Comparison of ENCODE assay signal across 8 cellular contexts in the genomic region with DNA sequence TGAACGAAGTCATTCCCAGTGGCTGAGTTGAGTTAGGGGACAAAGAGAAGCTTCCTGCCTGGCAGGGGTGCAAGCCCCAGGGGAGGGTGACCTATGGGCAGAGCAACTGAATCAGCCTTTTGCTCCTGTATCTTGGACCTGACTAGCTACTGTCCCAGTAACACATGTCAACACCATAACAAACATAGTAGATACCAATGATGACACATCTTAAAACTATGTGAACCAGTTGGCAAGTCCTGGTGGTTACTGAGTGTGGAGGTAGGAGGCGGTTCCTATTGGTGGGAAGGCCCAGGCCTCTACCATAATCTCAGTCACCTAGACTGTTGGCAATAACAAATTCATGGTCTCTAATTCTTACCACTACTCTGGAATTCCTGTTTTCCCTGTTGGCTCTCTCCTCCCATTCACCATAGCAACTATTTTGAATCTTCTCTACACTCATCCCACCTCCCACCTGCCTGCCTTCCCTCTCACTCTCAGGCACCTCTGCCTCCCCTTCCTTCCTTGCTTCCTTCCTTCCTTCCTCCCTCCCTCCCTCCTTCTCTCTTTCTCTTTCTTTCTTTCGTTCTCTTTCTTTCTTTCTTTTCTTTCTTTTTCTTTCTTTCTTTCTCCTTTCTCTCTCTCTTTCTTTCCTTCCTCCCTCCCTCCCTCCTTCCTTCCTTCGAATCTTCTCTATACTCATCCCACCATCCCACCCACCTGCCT. TPM values are rescaled to one million over a fixed set of nuclear protein-coding genes. Genes with fewer than 3 reads are reported as not detected.
A peak's percentile ranks its signal among the peaks of the same experiment; 100 is the strongest.
DNase-seq lines count a peak whose midpoint lies in the region; ATAC-seq and TF ChIP-seq lines count a peak whose summit lies in the region.

No MANE protein-coding gene starts in this region.

- peaks cover 1 to 5% (median 2%) of the 10 kb centered on the region in 3 donors for H3K27me3 Mint-ChIP-seq in CD14-positive monocyte (ENCODE audit: low read depth in 3 of 3)

- DNase-seq in stimulated activated CD4-positive, alpha-beta T cell treated with anti-CD3 and anti-CD28 coated beads, Interleukin-15, amount 100 ng/mL, for 24 hours = peak; percentile 30
- no peak for DNase-seq in stimulated activated CD4-positive, alpha-beta T cell treated with anti-CD3 and anti-CD28 coated beads, Interleukin-2, amount 100 ng/mL, for 48 hours
- DNase-seq in T1000 (lab: John Stamatoyannopoulos, UW) (peak; percentile 78), foreskin melanocyte (peak; percentile 54), stromal cell of bone marrow (ENCODE audit: low read depth) (peak; percentile 47), D341Med (ENCODE audit: low spot score) (no peak), CD14-positive monocyte (ENCODE audit: low spot score) (no peak)

- H3K36me3 Mint-ChIP-seq in CD14-positive monocyte = peaks cover 0 to under 1% of the 10 kb centered on the region in 2 donors

- intact Hi-C loops in CD14-positive monocyte (cut with micrococcal nuclease) = no loop called here

- no peak overlapping the region for H3K4me3 Mint-ChIP-seq in CD14-positive monocyte

- no peak for ATAC-seq in HG02588 (IDR thresholded peaks at IDR 0.05; ENCODE audit: unreplicated experiment)

- H3K4me1 Mint-ChIP-seq in CD14-positive monocyte = peaks cover 45% of the 10 kb centered on the region

- H3K9me3 Mint-ChIP-seq in CD14-positive monocyte = peaks cover 0 to 4% (median 0%) of the 10 kb centered on the region in 7 donors

- TF ChIP-seq CTCF in CD14-positive monocyte (IDR thresholded peaks at IDR 0.05) = no peak

- no peak overlapping the region for H3K27ac Mint-ChIP-seq in CD14-positive monocyte

RNA-seq across cellular contexts. Expression of gene P2RX7, which starts 8.1 kb away (rescaled TPM):
- 10 to 100 TPM; 12.3 to 20.5 TPM for polyA plus RNA-seq in CD14-positive monocyte

Comparison
In these comparisons a context has a peak if more than half of its experiments do, and no peak if none do; other contexts are left out.
1. DNase-seq: peak in stimulated activated CD4-positive, alpha-beta T cell treated with anti-CD3 and anti-CD28 coated beads, Interleukin-15, amount 100 ng/mL, for 24 hours (single experiment), T1000 (single experiment), foreskin melanocyte (single experiment) and stromal cell of bone marrow (single experiment); none in stimulated activated CD4-positive, alpha-beta T cell treated with anti-CD3 and anti-CD28 coated beads, Interleukin-2, amount 100 ng/mL, for 48 hours (0 of 2), D341Med (single experiment) and CD14-positive monocyte (single experiment).